Comparison of ENCODE assay signal across 13 cellular contexts in the genomic region with DNA sequence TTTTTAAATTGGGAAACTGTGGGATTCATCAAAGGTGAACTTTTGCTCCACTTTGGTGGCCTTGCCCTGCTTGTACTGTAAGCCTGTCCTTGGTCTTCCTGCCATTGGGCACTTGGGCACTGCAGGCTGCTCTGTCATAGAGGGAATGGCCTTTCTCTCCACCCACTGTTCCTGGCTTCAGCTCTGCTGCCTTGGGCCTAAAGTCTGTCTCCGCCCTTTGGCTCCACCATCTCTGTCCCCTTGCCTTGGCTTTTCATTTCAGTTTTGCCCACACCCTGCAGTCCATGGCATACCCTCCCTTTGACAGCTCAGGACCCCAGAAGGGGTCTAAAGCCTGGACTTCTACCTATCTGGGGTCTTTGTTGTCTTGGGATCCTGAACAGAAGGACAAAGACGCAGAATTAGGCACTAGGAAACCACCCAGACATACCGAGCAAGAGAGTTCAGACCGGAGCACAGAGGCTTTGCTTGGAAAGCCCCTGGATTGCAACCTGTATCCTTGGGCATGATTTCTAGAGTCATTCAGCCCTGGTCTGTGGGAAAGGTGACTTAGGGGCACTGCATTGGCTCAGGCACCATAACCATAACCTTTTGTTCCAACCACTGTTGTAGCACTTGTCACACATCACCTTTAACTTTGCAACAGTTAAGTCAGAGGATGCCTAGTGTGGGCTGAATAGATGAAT. TPM values are rescaled to one million over a fixed set of nuclear protein-coding genes. Genes with fewer than 3 reads are reported as not detected.
"Had no signal": no experiment of that assay in that cellular context is flagged by ENCODE, and none has a peak within 500 bp of the region (broad histone marks: within the 10 kb centered on the region; RNA-seq: fewer than 3 reads in every experiment).

No MANE protein-coding gene starts in this region.

- H3K27ac ChIP-seq: left lung, pancreas, right lobe of liver, tibial nerve, uterus, WERI-Rb-1 had no signal

- H3K9me3 ChIP-seq: pancreas, right lobe of liver, uterus had no signal

- DNase-seq: activated CD4-positive, alpha-beta T cell treated with anti-CD3 and anti-CD28 coated beads for 1 hour; activated naive CD4-positive, alpha-beta T cell treated with anti-CD3 and anti-CD28 coated beads for 36 hours; dermis blood vessel endothelial cell; left lung; pancreas; stimulated activated CD4-positive, alpha-beta T cell treated with anti-CD3 and anti-CD28 coated beads, Interleukin-4, amount 100 ng/mL, for 24 hours; stimulated activated naive CD4-positive, alpha-beta T cell; substantia nigra; uterus had no signal

- H3K4me3 ChIP-seq: left lung, pancreas, right lobe of liver, tibial nerve, uterus had no signal

- H3K36me3 ChIP-seq: left lung, pancreas, right lobe of liver, tibial nerve, uterus, WERI-Rb-1 had no signal

- H3K4me1 ChIP-seq: pancreas, right lobe of liver, uterus had no signal

- H3K27me3 ChIP-seq: pancreas, right lobe of liver, tibial nerve, uterus had no signal

- ATAC-seq: left lung, pancreas, right lobe of liver had no signal

RNA-seq across cellular contexts. Expression of a gene that starts 5.2 kb away (rescaled TPM):
- total RNA-seq: activated naive CD4-positive, alpha-beta T cell treated with anti-CD3 and anti-CD28 coated beads for 36 hours; T-helper 2 cell treated with Interferon-gamma antibody and Interleukin-4, amounts not matched to agents 100 ng/mL and 5 ng/mL, for 36 hours had no signal
